In genomic region chr1:231220801-231221200, GRCh38 we compare ENCODE assay signal across 9 cellular contexts. TPM values are rescaled to one million over a fixed set of nuclear protein-coding genes. Genes with fewer than 3 reads are reported as not detected.
"Had no signal": no experiment of that assay in that cellular context is flagged by ENCODE, and none has a peak within 500 bp of the region (broad histone marks: within the 10 kb centered on the region; RNA-seq: fewer than 3 reads in every experiment).

No MANE protein-coding gene starts in this region.

- H3K27ac ChIP-seq: HL-60 had no signal

- DNase-seq: H9, HCEC 1CT, IMR-90, KG1 had no signal

- H3K9me3 Mint-ChIP-seq: GM23338, H9 had no signal

- H3K4me3 ChIP-seq: GM23338, K562 had no signal

- ATAC-seq: GM23338 had no signal

- H3K4me3 Mint-ChIP-seq: GM23338, H9 had no signal

- H3K27ac Mint-ChIP-seq: GM23338, H9 had no signal

RNA-seq across cellular contexts. Expression of gene TRIM67, which starts 58.9 kb away (rescaled TPM):
- total RNA-seq: H1, H9, HT1080, IMR-90 had no signal
- polyA plus RNA-seq: GM23338, IMR-90 had no signal
